Comparison of ENCODE assay signal across 1 cellular context in the genomic region with DNA sequence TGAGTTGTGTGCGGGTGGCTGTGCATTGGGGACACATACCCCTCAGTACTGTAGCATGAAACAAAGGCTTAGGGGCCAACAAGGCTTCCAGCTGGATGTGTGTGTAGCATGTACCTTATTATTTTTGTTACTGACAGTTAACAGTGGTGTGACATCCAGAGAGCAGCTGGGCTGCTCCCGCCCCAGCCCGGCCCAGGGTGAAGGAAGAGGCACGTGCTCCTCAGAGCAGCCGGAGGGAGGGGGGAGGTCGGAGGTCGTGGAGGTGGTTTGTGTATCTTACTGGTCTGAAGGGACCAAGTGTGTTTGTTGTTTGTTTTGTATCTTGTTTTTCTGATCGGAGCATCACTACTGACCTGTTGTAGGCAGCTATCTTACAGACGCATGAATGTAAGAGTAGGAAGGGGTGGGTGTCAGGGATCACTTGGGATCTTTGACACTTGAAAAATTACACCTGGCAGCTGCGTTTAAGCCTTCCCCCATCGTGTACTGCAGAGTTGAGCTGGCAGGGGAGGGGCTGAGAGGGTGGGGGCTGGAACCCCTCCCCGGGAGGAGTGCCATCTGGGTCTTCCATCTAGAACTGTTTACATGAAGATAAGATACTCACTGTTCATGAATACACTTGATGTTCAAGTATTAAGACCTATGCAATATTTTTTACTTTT.
TF ChIP-seq lines count a peak whose summit lies in the region.

No MANE protein-coding gene starts in this region.

TF ChIP-seq in HepG2, 621 proteins besides CTCF, POLR2A, EP300 and RAD21 (continues in another document):
- TF ChIP-seq, protein P1, sequence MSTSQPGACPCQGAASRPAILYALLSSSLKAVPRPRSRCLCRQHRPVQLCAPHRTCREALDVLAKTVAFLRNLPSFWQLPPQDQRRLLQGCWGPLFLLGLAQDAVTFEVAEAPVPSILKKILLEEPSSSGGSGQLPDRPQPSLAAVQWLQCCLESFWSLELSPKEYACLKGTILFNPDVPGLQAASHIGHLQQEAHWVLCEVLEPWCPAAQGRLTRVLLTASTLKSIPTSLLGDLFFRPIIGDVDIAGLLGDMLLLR (CRISPR knock-in tag; IDR thresholded peaks at IDR 0.05): no peak
- TF ChIP-seq RFXAP (CRISPR knock-in tag; IDR thresholded peaks at IDR 0.05; ENCODE audit: borderline replicate concordance): peak; percentile 59
- 0 out of 2 replicates have a peak, but pooled peaks have one; percentile 21 for TF ChIP-seq ZNF441 (CRISPR knock-in tag; IDR thresholded peaks at IDR 0.05; ENCODE audit: borderline replicate concordance)
- 0 out of 2 replicates have a peak, but pooled peaks have one; percentile 8 for TF ChIP-seq CENPT (CRISPR knock-in tag; IDR thresholded peaks at IDR 0.05; ENCODE audit: low read depth)
- TF ChIP-seq, protein P2, sequence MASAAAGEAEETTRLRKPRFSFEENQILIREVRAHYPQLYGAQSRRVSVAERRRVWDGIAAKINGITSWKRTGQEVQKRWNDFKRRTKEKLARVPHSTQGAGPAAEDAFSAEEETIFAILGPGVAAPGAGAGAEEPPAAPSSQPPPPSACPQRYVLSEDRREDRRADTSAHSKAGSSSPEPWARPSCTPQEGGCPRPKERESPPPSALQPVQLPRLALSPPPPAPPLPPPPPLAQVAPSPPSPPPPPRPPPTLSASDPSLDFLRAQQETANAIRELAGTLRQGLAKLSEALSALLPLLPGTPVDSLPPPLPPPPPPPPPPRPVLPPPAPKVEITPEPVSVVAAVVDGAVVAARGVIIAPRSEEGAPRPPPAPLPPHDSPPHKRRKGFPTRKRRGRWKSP (CRISPR knock-in tag; IDR thresholded peaks at IDR 0.05): 0 out of 2 replicates have a peak, but pooled peaks have one; percentile 29
- TF ChIP-seq MED8 (CRISPR knock-in tag; IDR thresholded peaks at IDR 0.05; ENCODE audit: insufficient replicate concordance): peak; percentile 28
- TF ChIP-seq SALL1 (CRISPR knock-in tag; IDR thresholded peaks at IDR 0.05): no peak
- TF ChIP-seq ZMYM2 (CRISPR knock-in tag; IDR thresholded peaks at IDR 0.05): no peak
- no peak for TF ChIP-seq ZNF616 (CRISPR knock-in tag; IDR thresholded peaks at IDR 0.05; ENCODE audit: low read depth)
- TF ChIP-seq, protein P3, sequence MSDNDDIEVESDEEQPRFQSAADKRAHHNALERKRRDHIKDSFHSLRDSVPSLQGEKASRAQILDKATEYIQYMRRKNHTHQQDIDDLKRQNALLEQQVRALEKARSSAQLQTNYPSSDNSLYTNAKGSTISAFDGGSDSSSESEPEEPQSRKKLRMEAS (IDR thresholded peaks at IDR 0.05): peak; percentile 66
- peak; percentile 33; the same call in 1 of the 2 replicates for TF ChIP-seq ZSCAN29 (CRISPR knock-in tag; conservative IDR thresholded peaks at IDR 0.05)
- 0 out of 2 replicates have a peak, but pooled peaks have one; percentile 2 for TF ChIP-seq HNF4A (CRISPR knock-in tag; IDR thresholded peaks at IDR 0.05)
- TF ChIP-seq ZNF460 (CRISPR knock-in tag; IDR thresholded peaks at IDR 0.05; ENCODE audit: borderline replicate concordance): no peak
- TF ChIP-seq, protein P4, sequence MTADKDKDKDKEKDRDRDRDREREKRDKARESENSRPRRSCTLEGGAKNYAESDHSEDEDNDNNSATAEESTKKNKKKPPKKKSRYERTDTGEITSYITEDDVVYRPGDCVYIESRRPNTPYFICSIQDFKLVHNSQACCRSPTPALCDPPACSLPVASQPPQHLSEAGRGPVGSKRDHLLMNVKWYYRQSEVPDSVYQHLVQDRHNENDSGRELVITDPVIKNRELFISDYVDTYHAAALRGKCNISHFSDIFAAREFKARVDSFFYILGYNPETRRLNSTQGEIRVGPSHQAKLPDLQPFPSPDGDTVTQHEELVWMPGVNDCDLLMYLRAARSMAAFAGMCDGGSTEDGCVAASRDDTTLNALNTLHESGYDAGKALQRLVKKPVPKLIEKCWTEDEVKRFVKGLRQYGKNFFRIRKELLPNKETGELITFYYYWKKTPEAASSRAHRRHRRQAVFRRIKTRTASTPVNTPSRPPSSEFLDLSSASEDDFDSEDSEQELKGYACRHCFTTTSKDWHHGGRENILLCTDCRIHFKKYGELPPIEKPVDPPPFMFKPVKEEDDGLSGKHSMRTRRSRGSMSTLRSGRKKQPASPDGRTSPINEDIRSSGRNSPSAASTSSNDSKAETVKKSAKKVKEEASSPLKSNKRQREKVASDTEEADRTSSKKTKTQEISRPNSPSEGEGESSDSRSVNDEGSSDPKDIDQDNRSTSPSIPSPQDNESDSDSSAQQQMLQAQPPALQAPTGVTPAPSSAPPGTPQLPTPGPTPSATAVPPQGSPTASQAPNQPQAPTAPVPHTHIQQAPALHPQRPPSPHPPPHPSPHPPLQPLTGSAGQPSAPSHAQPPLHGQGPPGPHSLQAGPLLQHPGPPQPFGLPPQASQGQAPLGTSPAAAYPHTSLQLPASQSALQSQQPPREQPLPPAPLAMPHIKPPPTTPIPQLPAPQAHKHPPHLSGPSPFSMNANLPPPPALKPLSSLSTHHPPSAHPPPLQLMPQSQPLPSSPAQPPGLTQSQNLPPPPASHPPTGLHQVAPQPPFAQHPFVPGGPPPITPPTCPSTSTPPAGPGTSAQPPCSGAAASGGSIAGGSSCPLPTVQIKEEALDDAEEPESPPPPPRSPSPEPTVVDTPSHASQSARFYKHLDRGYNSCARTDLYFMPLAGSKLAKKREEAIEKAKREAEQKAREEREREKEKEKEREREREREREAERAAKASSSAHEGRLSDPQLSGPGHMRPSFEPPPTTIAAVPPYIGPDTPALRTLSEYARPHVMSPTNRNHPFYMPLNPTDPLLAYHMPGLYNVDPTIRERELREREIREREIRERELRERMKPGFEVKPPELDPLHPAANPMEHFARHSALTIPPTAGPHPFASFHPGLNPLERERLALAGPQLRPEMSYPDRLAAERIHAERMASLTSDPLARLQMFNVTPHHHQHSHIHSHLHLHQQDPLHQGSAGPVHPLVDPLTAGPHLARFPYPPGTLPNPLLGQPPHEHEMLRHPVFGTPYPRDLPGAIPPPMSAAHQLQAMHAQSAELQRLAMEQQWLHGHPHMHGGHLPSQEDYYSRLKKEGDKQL (CRISPR knock-in tag; IDR thresholded peaks at IDR 0.05; ENCODE audit: low read depth): no peak
- TF ChIP-seq ZNF501 (CRISPR knock-in tag; IDR thresholded peaks at IDR 0.05): no peak
- peak; percentile 10; the same call in 1 of the 2 replicates for TF ChIP-seq NR2F2 (IDR thresholded peaks at IDR 0.05; ENCODE audit: borderline replicate concordance, low read depth)
- peak; percentile 44; the same call in 1 of the 2 replicates for TF ChIP-seq MBD4 (IDR thresholded peaks at IDR 0.05; ENCODE audit: borderline replicate concordance, low read length)
- TF ChIP-seq KLF12 (CRISPR knock-in tag; IDR thresholded peaks at IDR 0.05; ENCODE audit: borderline replicate concordance): no peak
- no peak for TF ChIP-seq CBX2 (IDR thresholded peaks at IDR 0.05; ENCODE audit: low read depth, low read length)
- TF ChIP-seq CBX2 (CRISPR knock-in tag; IDR thresholded peaks at IDR 0.05; ENCODE audit: low read depth): no peak
- TF ChIP-seq ZNF83 (CRISPR knock-in tag; IDR thresholded peaks at IDR 0.05; ENCODE audit: borderline replicate concordance): no peak
- TF ChIP-seq THYN1 (CRISPR knock-in tag; IDR thresholded peaks at IDR 0.05; ENCODE audit: borderline replicate concordance, low read depth): no peak
- peak; percentile 60; the same call in 1 of the 2 replicates for TF ChIP-seq ZNF747 (CRISPR knock-in tag; IDR thresholded peaks at IDR 0.05; ENCODE audit: borderline replicate concordance)
- TF ChIP-seq, protein P5, sequence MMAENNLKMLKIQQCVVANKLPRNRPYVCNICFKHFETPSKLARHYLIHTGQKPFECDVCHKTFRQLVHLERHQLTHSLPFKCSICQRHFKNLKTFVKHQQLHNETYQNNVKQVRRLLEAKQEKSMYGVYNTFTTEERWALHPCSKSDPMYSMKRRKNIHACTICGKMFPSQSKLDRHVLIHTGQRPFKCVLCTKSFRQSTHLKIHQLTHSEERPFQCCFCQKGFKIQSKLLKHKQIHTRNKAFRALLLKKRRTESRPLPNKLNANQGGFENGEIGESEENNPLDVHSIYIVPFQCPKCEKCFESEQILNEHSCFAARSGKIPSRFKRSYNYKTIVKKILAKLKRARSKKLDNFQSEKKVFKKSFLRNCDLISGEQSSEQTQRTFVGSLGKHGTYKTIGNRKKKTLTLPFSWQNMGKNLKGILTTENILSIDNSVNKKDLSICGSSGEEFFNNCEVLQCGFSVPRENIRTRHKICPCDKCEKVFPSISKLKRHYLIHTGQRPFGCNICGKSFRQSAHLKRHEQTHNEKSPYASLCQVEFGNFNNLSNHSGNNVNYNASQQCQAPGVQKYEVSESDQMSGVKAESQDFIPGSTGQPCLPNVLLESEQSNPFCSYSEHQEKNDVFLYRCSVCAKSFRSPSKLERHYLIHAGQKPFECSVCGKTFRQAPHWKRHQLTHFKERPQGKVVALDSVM (CRISPR knock-in tag; IDR thresholded peaks at IDR 0.05): 0 out of 2 replicates have a peak, but pooled peaks have one; percentile 7
- TF ChIP-seq HNRNPK (IDR thresholded peaks at IDR 0.05; ENCODE audit: low read depth, low read length, poor library complexity, severe bottlenecking): peak; percentile 6
- TF ChIP-seq ZNF724P (CRISPR knock-in tag; IDR thresholded peaks at IDR 0.05; ENCODE audit: borderline replicate concordance): 0 out of 2 replicates have a peak, but pooled peaks have one; percentile 9
- TF ChIP-seq ZNF672 (CRISPR knock-in tag; IDR thresholded peaks at IDR 0.05): no peak
- peak; percentile 8; the same call in 1 of the 2 replicates for TF ChIP-seq ZNF788 (CRISPR knock-in tag; IDR thresholded peaks at IDR 0.05; ENCODE audit: borderline replicate concordance)
- no peak for TF ChIP-seq MAZ (IDR thresholded peaks at IDR 0.05; ENCODE audit: borderline replicate concordance, low read depth, low read length)
- TF ChIP-seq MAZ (CRISPR knock-in tag; IDR thresholded peaks at IDR 0.05; ENCODE audit: low read depth): peak; percentile 32; the same call in 1 of the 2 replicates
- peak; percentile 56; the same call in 1 of the 2 replicates for TF ChIP-seq MYC (CRISPR knock-in tag; IDR thresholded peaks at IDR 0.05; ENCODE audit: borderline replicate concordance)
- TF ChIP-seq, protein P6, sequence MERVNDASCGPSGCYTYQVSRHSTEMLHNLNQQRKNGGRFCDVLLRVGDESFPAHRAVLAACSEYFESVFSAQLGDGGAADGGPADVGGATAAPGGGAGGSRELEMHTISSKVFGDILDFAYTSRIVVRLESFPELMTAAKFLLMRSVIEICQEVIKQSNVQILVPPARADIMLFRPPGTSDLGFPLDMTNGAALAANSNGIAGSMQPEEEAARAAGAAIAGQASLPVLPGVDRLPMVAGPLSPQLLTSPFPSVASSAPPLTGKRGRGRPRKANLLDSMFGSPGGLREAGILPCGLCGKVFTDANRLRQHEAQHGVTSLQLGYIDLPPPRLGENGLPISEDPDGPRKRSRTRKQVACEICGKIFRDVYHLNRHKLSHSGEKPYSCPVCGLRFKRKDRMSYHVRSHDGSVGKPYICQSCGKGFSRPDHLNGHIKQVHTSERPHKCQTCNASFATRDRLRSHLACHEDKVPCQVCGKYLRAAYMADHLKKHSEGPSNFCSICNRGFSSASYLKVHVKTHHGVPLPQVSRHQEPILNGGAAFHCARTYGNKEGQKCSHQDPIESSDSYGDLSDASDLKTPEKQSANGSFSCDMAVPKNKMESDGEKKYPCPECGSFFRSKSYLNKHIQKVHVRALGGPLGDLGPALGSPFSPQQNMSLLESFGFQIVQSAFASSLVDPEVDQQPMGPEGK (CRISPR knock-in tag; IDR thresholded peaks at IDR 0.05): peak; percentile 86
- peak; percentile 99 for TF ChIP-seq AGO1 (IDR thresholded peaks at IDR 0.05; ENCODE audit: low read depth, low read length, poor library complexity, severe bottlenecking)
- TF ChIP-seq U2AF2 (IDR thresholded peaks at IDR 0.05; ENCODE audit: low read depth, low read length): no peak
- no peak for TF ChIP-seq ZNF510 (CRISPR knock-in tag; IDR thresholded peaks at IDR 0.05; ENCODE audit: low read depth)
- 0 out of 4 replicates have a peak, but pooled peaks of 1 of the 2 experiments have one; percentile 2 for TF ChIP-seq KLF16 (CRISPR knock-in tag; IDR thresholded peaks at IDR 0.05)
- 0 out of 2 replicates have a peak, but pooled peaks have one; percentile 12 for TF ChIP-seq ZNF839 (CRISPR knock-in tag; IDR thresholded peaks at IDR 0.05; ENCODE audit: borderline replicate concordance)
- TF ChIP-seq MXD4 (CRISPR knock-in tag; IDR thresholded peaks at IDR 0.05): 0 out of 2 replicates have a peak, but pooled peaks have one; percentile 11
- TF ChIP-seq, protein P7, sequence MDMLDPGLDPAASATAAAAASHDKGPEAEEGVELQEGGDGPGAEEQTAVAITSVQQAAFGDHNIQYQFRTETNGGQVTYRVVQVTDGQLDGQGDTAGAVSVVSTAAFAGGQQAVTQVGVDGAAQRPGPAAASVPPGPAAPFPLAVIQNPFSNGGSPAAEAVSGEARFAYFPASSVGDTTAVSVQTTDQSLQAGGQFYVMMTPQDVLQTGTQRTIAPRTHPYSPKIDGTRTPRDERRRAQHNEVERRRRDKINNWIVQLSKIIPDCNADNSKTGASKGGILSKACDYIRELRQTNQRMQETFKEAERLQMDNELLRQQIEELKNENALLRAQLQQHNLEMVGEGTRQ (IDR thresholded peaks at IDR 0.05; ENCODE audit: low read depth, low read length): no peak
- TF ChIP-seq, protein P7 (CRISPR knock-in tag; IDR thresholded peaks at IDR 0.05; ENCODE audit: borderline replicate concordance): peak; percentile 49; the same call in 1 of the 2 replicates
- no peak for TF ChIP-seq ZSCAN12 (CRISPR knock-in tag; IDR thresholded peaks at IDR 0.05)
- TF ChIP-seq NR2F6 (IDR thresholded peaks at IDR 0.05): no peak
- peak; percentile 42; the same call in 1 of the 2 replicates for TF ChIP-seq NR2F6 (CRISPR knock-in tag; IDR thresholded peaks at IDR 0.05)
- TF ChIP-seq POLR2AphosphoS5 (IDR thresholded peaks at IDR 0.05; ENCODE audit: low read depth, low read length): peak; percentile 53; the same call in 1 of the 2 replicates
- TF ChIP-seq EED (CRISPR knock-in tag; IDR thresholded peaks at IDR 0.05): 0 out of 2 replicates have a peak, but pooled peaks have one; percentile 68
- peak; percentile 73; the same call in 1 of the 2 replicates for TF ChIP-seq SIN3A (IDR thresholded peaks at IDR 0.05; ENCODE audit: borderline replicate concordance, low read depth, low read length)
- 0 out of 2 replicates have a peak, but pooled peaks have one; percentile 14 for TF ChIP-seq ZNF556 (CRISPR knock-in tag; IDR thresholded peaks at IDR 0.05; ENCODE audit: borderline replicate concordance)
